17 cellular contexts compared by ENCODE assay signal in the genomic region with DNA sequence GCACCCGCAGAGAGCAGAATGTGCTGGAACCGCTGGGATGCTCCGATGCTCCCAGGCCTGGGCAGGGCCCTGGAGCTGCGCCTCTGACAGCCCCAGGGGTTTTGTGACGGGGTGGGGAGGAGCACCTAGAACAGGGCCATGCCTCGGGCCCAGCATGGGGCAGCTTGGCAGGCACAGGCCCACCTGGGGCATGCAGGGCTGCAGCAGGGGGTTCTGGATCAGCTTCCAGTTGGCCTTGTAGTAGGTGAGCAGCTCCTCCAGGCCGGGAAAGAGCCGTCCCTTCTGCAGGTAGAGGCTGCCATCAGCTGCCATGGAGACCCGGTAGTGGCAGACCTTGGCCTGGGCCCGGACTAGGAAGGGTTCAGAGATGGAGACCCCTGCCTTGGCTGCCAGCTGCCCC. TPM values are rescaled to one million over a fixed set of nuclear protein-coding genes. Genes with fewer than 3 reads are reported as not detected.
"Had no signal": no experiment of that assay in that cellular context is flagged by ENCODE, and none has a peak within 500 bp of the region (broad histone marks: within the 10 kb centered on the region; RNA-seq: fewer than 3 reads in every experiment).

No MANE protein-coding gene starts in this region.

- H3K36me3 ChIP-seq: brain microvascular endothelial cell, esophagus muscularis mucosa, lower lobe of right lung, ovary, sigmoid colon had no signal

- ATAC-seq: left colon, lower lobe of right lung had no signal

- H3K9me3 ChIP-seq: esophagus muscularis mucosa, lower lobe of right lung, ovary, sigmoid colon had no signal

- H3K27me3 ChIP-seq: ovary had no signal

- H3K27ac ChIP-seq: brain microvascular endothelial cell, esophagus muscularis mucosa, lower lobe of right lung, ovary, sigmoid colon had no signal

- H3K4me3 ChIP-seq: esophagus muscularis mucosa, lower lobe of right lung, ovary, sigmoid colon had no signal

- DNase-seq: activated CD4-positive, alpha-beta T cell treated with anti-CD3 and anti-CD28 coated beads for 1 hour; activated CD4-positive, alpha-beta T cell treated with anti-CD3 and anti-CD28 coated beads, Interleukin-2, amount 50 U/mL, for 4 hours; activated naive CD4-positive, alpha-beta T cell treated with Interleukin-2 at 50 U/mL for 16 hours; activated T-cell treated with anti-CD3 and anti-CD28 coated beads for 4 hours; anterior cingulate cortex; brain microvascular endothelial cell; cortex of kidney; effector CD4-positive, alpha-beta T cell; lower lobe of right lung; midbrain; ovary; sigmoid colon; stimulated activated CD4-positive, alpha-beta T cell treated with anti-CD3 and anti-CD28 coated beads, Interleukin-2, amount 100 ng/mL, for 24 hours had no signal

RNA-seq across cellular contexts. Expression of gene SRMS, which starts 4.4 kb away (rescaled TPM):
- total RNA-seq: esophagus muscularis mucosa, lower lobe of right lung, myocyte, neural crest cell, ovary, sigmoid colon had no signal
- polyA plus RNA-seq: ovary had no signal

RNA-seq across cellular contexts. Expression of gene PTK6, which starts 6.0 kb away (rescaled TPM):
- total RNA-seq: neural crest cell had no signal
